Comparison of ENCODE assay signal across 15 cellular contexts in genomic region chr5:68319316-68320093, GRCh38.
DNase-seq lines count a peak whose midpoint lies in the region; ATAC-seq and TF ChIP-seq lines count a peak whose summit lies in the region.
"Had no signal": no experiment of that assay in that cellular context is flagged by ENCODE, and none has a peak within 500 bp of the region (broad histone marks: within the 10 kb centered on the region; RNA-seq: fewer than 3 reads in every experiment).

No MANE protein-coding gene starts in this region.

- ATAC-seq in PC-3, result peak; percentile 81
- ATAC-seq: activated naive CD8-positive, alpha-beta T cell treated with anti-CD3 and anti-CD28 coated beads, Interleukin-2, amount 50 U/mL, for 24 hours had no signal

- H3K27me3 ChIP-seq in Caco-2 (replicated peaks; ENCODE audit: control insufficient read depth, insufficient read depth, low read length) (no peaks in the 10 kb centered on the region), PC-3 (ENCODE audit: low read length) (no peaks in the 10 kb centered on the region)

- TF ChIP-seq CTCF in Caco-2 (IDR thresholded peaks at IDR 0.05; ENCODE audit: insufficient read depth in 1 of 2, low read depth in 1 of 2, low read length in 1 of 2, severe bottlenecking in 1 of 2, unreplicated experiment in 1 of 2) (no peak), PC-3 (conservative IDR thresholded peaks at IDR 0.05; ENCODE audit: low read depth, low read length) (no peak), epithelial cell of esophagus (IDR thresholded peaks at IDR 0.05; ENCODE audit: insufficient read depth, low read depth, low read length, missing control alignments) (no peak), nephron progenitor cell (IDR thresholded peaks at IDR 0.05) (no peak)

- H3K79me2 ChIP-seq in PC-3 (ENCODE audit: low read length), result no peaks in the 10 kb centered on the region

- peak overlapping the region; percentile 65 for H3K27ac ChIP-seq in PC-3 (ENCODE audit: low read length)
- H3K27ac ChIP-seq: VCaP had no signal

- H4K20me1 ChIP-seq in PC-3 (ENCODE audit: low read length), result no peaks in the 10 kb centered on the region

- peak overlapping the region; percentile 49 for H3K4me2 ChIP-seq in PC-3 (ENCODE audit: low read length)

- H3K4me1 Mint-ChIP-seq in Caco-2 (ENCODE audit: low read depth, unreplicated experiment) (peaks cover 35% of the 10 kb centered on the region), nephron progenitor cell (peaks cover 19% of the 10 kb centered on the region)

- intact Hi-C loops in Caco-2 (cut with micrococcal nuclease; ENCODE audit: unreplicated experiment) (loop anchor here (5.0 kb wide), 1 partner anchor 32 kb away; no protein-coding TSS in a partner anchor), PC-3 (cut with micrococcal nuclease) (no loop called here)

- H3K4me3 Mint-ChIP-seq in Caco-2 (ENCODE audit: unreplicated experiment), result no peak overlapping the region
- H3K4me3 Mint-ChIP-seq in nephron progenitor cell, result no peak overlapping the region
- H3K4me3 Mint-ChIP-seq: activated naive CD8-positive, alpha-beta T cell treated with anti-CD3 and anti-CD28 coated beads, Interleukin-2, amount 50 U/mL, for 24 hours; CD4-positive, CD25-positive, alpha-beta regulatory T cell had no signal

- H3K9me3 Mint-ChIP-seq in Caco-2 (ENCODE audit: unreplicated experiment) (peaks cover 3% of the 10 kb centered on the region), nephron progenitor cell (peaks cover 21% of the 10 kb centered on the region)
- H3K9me3 Mint-ChIP-seq: activated naive CD8-positive, alpha-beta T cell treated with anti-CD3 and anti-CD28 coated beads, Interleukin-2, amount 50 U/mL, for 24 hours; CD4-positive, CD25-positive, alpha-beta regulatory T cell had no signal

- H3K27me3 Mint-ChIP-seq in Caco-2 (ENCODE audit: insufficient read depth, unreplicated experiment) (no peaks in the 10 kb centered on the region), nephron progenitor cell (ENCODE audit: low read depth, poor library complexity) (peaks cover 8% of the 10 kb centered on the region)

- CTCF ChIA-PET in Caco-2 (lab: Charles Lee), result interaction anchor here (1.0 kb wide), 1 partner anchor 13 kb away, joined by 4 read pairs; no protein-coding TSS in a partner anchor
- CTCF ChIA-PET in PC-3 (lab: Charles Lee), result no interaction called here

- H3F3A ChIP-seq in PC-3 (ENCODE audit: low read length, unreplicated experiment), result no peaks in the 10 kb centered on the region

- no peak overlapping the region for H2AFZ ChIP-seq in PC-3 (ENCODE audit: low read length)

- H3K36me3 Mint-ChIP-seq in Caco-2 (ENCODE audit: insufficient read depth, unreplicated experiment) (no peaks in the 10 kb centered on the region), nephron progenitor cell (ENCODE audit: low read depth) (peaks cover 7% of the 10 kb centered on the region)

- H3K4me1 ChIP-seq in Caco-2, result peaks cover 39% of the 10 kb centered on the region
- peaks cover 20% of the 10 kb centered on the region for H3K4me1 ChIP-seq in PC-3 (ENCODE audit: insufficient read depth, low read length)

- DNase-seq in Caco-2 (no peak), PC-3 (peak; percentile 59), epithelial cell of esophagus (ENCODE audit: low read depth) (peak; percentile 87), nephron progenitor cell (no peak), DMS153 (lab: John Stamatoyannopoulos, UW) (no peak), NCI-H1105 (lab: John Stamatoyannopoulos, UW) (no peak), NCI-H2171 (lab: John Stamatoyannopoulos, UW) (no peak), RPMI8226 (no peak)
- DNase-seq: activated CD8-positive, alpha-beta memory T cell treated with anti-CD3 and anti-CD28 coated beads, Interleukin-2, amount 50 U/mL, for 48 hours; activated naive CD8-positive, alpha-beta T cell treated with anti-CD3 and anti-CD28 coated beads, Interleukin-2, amount 50 U/mL, for 24 hours; CD4-positive, CD25-positive, alpha-beta regulatory T cell; NCI-H1092 treated with DMSO at 0.1 percent for 48 hours; NCI-H526; SIG-M5 had no signal

- no TSS peak for BruUV-seq in Caco-2 (replicated peaks; lab: Mats Ljungman, UMichigan)
- no TSS peak for BruUV-seq in PC-3 (replicated peaks; lab: Mats Ljungman, UMichigan)

- H3K27ac Mint-ChIP-seq in Caco-2 (ENCODE audit: unreplicated experiment) (peak overlapping the region; percentile 2), nephron progenitor cell (peak overlapping the region; percentile 3)
- H3K27ac Mint-ChIP-seq: activated naive CD8-positive, alpha-beta T cell treated with anti-CD3 and anti-CD28 coated beads, Interleukin-2, amount 50 U/mL, for 24 hours had no signal

- no peaks in the 10 kb centered on the region for H3K9me2 ChIP-seq in PC-3 (replicated peaks; ENCODE audit: low read length)

- H3K9ac ChIP-seq in PC-3 (ENCODE audit: low read length), result no peak overlapping the region

- H3K9me3 ChIP-seq in Caco-2, result no peaks in the 10 kb centered on the region
- H3K9me3 ChIP-seq in PC-3 (ENCODE audit: low read length), result no peaks in the 10 kb centered on the region

- H3K4me3 ChIP-seq in Caco-2 (ENCODE audit: low read depth, low read length) (no peak overlapping the region), PC-3 (ENCODE audit: low read length) (no peak overlapping the region), epithelial cell of esophagus (ENCODE audit: low read length) (no peak overlapping the region)

- POLR2A ChIA-PET in Caco-2 (lab: Charles Lee) (no interaction called here), PC-3 (lab: Charles Lee; ENCODE audit: unreplicated experiment) (no interaction called here)

- no peaks in the 10 kb centered on the region; the same call in 1 of the 2 replicates for H3K36me3 ChIP-seq in Caco-2 (ENCODE audit: control insufficient read depth, insufficient read depth, low read length)
- H3K36me3 ChIP-seq in PC-3 (ENCODE audit: low read depth, low read length), result no peaks in the 10 kb centered on the region

Comparison
In these comparisons a context has a peak if more than half of its experiments do, and no peak if none do; other contexts are left out.
1. DNase-seq: peak in PC-3 (single experiment) and epithelial cell of esophagus (single experiment); none in Caco-2 (0 of 2), nephron progenitor cell (single experiment), DMS153 (single experiment), NCI-H1105 (single experiment), NCI-H2171 (single experiment) and RPMI8226 (single experiment).